Comparison of ENCODE assay signal across 18 cellular contexts in genomic region chr15:77769700-77770099, GRCh38.
DNase-seq lines count a peak whose midpoint lies in the region; ATAC-seq, FAIRE-seq and TF ChIP-seq lines count a peak whose summit lies in the region.
"Had no signal": no experiment of that assay in that cellular context is flagged by ENCODE, and none has a peak within 500 bp of the region (broad histone marks: within the 10 kb centered on the region; RNA-seq: fewer than 3 reads in every experiment).

No MANE protein-coding gene starts in this region.

- no peak overlapping the region for H2BK20ac ChIP-seq in H9 (ENCODE audit: low read depth, low read length, poor library complexity, severe bottlenecking)

- no peaks in the 10 kb centered on the region for H3K79me2 ChIP-seq in H9 (ENCODE audit: insufficient read depth, low read length)
- H3K79me2 ChIP-seq in K562 (ENCODE audit: control insufficient read depth, insufficient read depth, low read length): no peaks in the 10 kb centered on the region
- H3K79me2 ChIP-seq in osteoblast (ENCODE audit: insufficient read depth, low read length): no peaks in the 10 kb centered on the region

- H4K20me1 ChIP-seq in H9 (ENCODE audit: control insufficient read depth, insufficient read depth, insufficient read length): no peaks in the 10 kb centered on the region
- 0 out of 2 replicates have a peak, but pooled peaks cover 3% of the 10 kb centered on the region for H4K20me1 ChIP-seq in K562 (replicated peaks; ENCODE audit: control insufficient read depth, insufficient read depth, low read length)
- H4K20me1 ChIP-seq in osteoblast (ENCODE audit: insufficient read depth, low read length): no peaks in the 10 kb centered on the region

- H3K9me3 ChIP-seq in H9 (ENCODE audit: control insufficient read depth, low read depth, low read length) (no peaks in the 10 kb centered on the region), K562 (replicated peaks; ENCODE audit: control insufficient read depth, insufficient read depth, low read depth, low read length) (no peaks in the 10 kb centered on the region), osteoblast (ENCODE audit: low read depth, low read length) (no peaks in the 10 kb centered on the region)

- H4K5ac ChIP-seq in H9 (ENCODE audit: insufficient read length, low read depth, low read length): no peak overlapping the region

- H3K79me1 ChIP-seq in H9 (ENCODE audit: insufficient read depth, low read depth, low read length, poor library complexity, severe bottlenecking): no peaks in the 10 kb centered on the region

- no peak for TF ChIP-seq POLR2A in K562 (conservative IDR thresholded peaks at IDR 0.05)

- TF ChIP-seq RAD21 in K562 (CRISPR knock-in tag; conservative IDR thresholded peaks at IDR 0.05 in 1 of 2, IDR thresholded peaks at IDR 0.05 in 1 of 2): no peak

- H3K9ac ChIP-seq in H9 (ENCODE audit: extremely low read depth, insufficient read length, low read length) (no peak overlapping the region), K562 (ENCODE audit: insufficient read depth in 1 of 2, low read depth in 2 of 2, low read length in 2 of 2) (peak overlapping the region in 1 of 2 experiments; percentile 31; a peak in 1 of 4 replicates)

- no peaks in the 10 kb centered on the region for H3K23me2 ChIP-seq in H9 (ENCODE audit: insufficient read length, low read depth, low read length, poor library complexity, severe bottlenecking)

- H3K18ac ChIP-seq in H9 (ENCODE audit: insufficient read length, low read depth, low read length): no peak overlapping the region

- intact Hi-C loops in K562 (cut with micrococcal nuclease): no loop called here

- no peak overlapping the region for H2AK5ac ChIP-seq in H9 (ENCODE audit: insufficient read length, low read length)

- no peaks in the 10 kb centered on the region for H3K9me1 ChIP-seq in K562 (ENCODE audit: control insufficient read depth, insufficient read depth, low read length)

- H3K27me3 ChIP-seq in H7 (ENCODE audit: control insufficient read depth, insufficient read depth, low read length) (no peaks in the 10 kb centered on the region), H9 (ENCODE audit: insufficient read depth, low read length) (no peaks in the 10 kb centered on the region), K562 (ENCODE audit: control insufficient read depth in 2 of 2, insufficient read depth in 2 of 2, low read length in 2 of 2) (peaks cover 0 to 6% of the 10 kb centered on the region in 2 experiments; a peak in 1 of 5 replicates), osteoblast (ENCODE audit: insufficient read depth, low read length) (peaks cover 13% of the 10 kb centered on the region)

- in situ Hi-C loops in K562 (cut with MboI): no loop called here

- H3K23ac ChIP-seq in H9 (ENCODE audit: insufficient read length, low read depth, low read length): no peak overlapping the region

- H3K4me2 ChIP-seq in H9 (ENCODE audit: insufficient read depth, insufficient read length, low read length): no peak overlapping the region
- H3K4me2 ChIP-seq in K562 (ENCODE audit: insufficient read depth, low read length): no peak overlapping the region
- no peak overlapping the region for H3K4me2 ChIP-seq in osteoblast (ENCODE audit: insufficient read depth, low read length)

- H3T11ph ChIP-seq in H9 (ENCODE audit: low read length): no peak overlapping the region

- no peak overlapping the region for H2AFZ ChIP-seq in H9 (ENCODE audit: low read length)
- no peak overlapping the region for H2AFZ ChIP-seq in K562 (ENCODE audit: low read depth, low read length)
- no peak overlapping the region for H2AFZ ChIP-seq in osteoblast (ENCODE audit: low read length)

- no peak overlapping the region for H3K4ac ChIP-seq in H9 (ENCODE audit: low read depth, low read length)

- no peak overlapping the region for H4K91ac ChIP-seq in H9 (ENCODE audit: insufficient read length, low read depth, low read length)

- no peak for TF ChIP-seq EP300 in K562 (IDR thresholded peaks at IDR 0.05; ENCODE audit: low read length)

- no TSS peak for BruUV-seq in K562 (replicated peaks; lab: Mats Ljungman, UMichigan)

- peak; percentile 39 for DNase-seq in H7
- DNase-seq in H9: no peak
- no peak for DNase-seq in K562 (ENCODE audit: extremely low read depth in 1 of 4, low spot score in 3 of 4)
- DNase-seq in osteoblast (ENCODE audit: insufficient read length, low spot score, missing footprints): peak; percentile 37
- no peak for DNase-seq in hypothalamus (lab: John Stamatoyannopoulos, UW)
- DNase-seq in glomerular visceral epithelial cell (ENCODE audit: extremely low spot score): no peak
- DNase-seq: C1 segment of cervical spinal cord; Calu3; CD4-positive, alpha-beta memory T cell; COR-L47; DMS53; DMS79 treated with DMSO at 0.1 percent for 48 hours; GF-D8; GOT3; HCEC 1CT had no signal

- H3K4me1 ChIP-seq in H9 (ENCODE audit: insufficient read depth, low read length) (no peaks in the 10 kb centered on the region), K562 (replicated peaks in 1 of 2; ENCODE audit: control insufficient read depth in 2 of 2, insufficient read depth in 2 of 2, low read length in 2 of 2) (peaks cover 0 to 24% of the 10 kb centered on the region in 2 experiments; a peak in 2 of 5 replicates), osteoblast (ENCODE audit: insufficient read depth, low read length) (no peaks in the 10 kb centered on the region)

- no peak for TF ChIP-seq CTCF in H9 (conservative IDR thresholded peaks at IDR 0.05)
- no peak for TF ChIP-seq CTCF in K562 (IDR thresholded peaks at IDR 0.05 in 2 of 3, conservative IDR thresholded peaks at IDR 0.05 in 1 of 3; ENCODE audit: insufficient read depth in 2 of 3, low read depth in 1 of 3, low read length in 3 of 3)
- no peak for TF ChIP-seq CTCF in osteoblast (IDR thresholded peaks at IDR 0.05; ENCODE audit: extremely low read depth, low read depth, low read length)

- H3K56ac ChIP-seq in H9 (ENCODE audit: insufficient read length, low read depth, low read length): no peak overlapping the region

- no peaks in the 10 kb centered on the region for H3K9me3 Mint-ChIP-seq in H9
- H3K9me3 Mint-ChIP-seq: CD4-positive, alpha-beta memory T cell had no signal

- whole genome bisulfite sequencing in H9 (ENCODE audit: extremely low coverage, insufficient read length, low lambda C conversion rate): no CpG with 5 or more reads among the region's 7 CpGs
- WGBS in K562 (ENCODE audit: insufficient coverage, low coverage, missing lambda C conversion rate): 7% methylated on average over 2 of the region's 7 CpGs

- CTCF ChIA-PET in K562 (lab: Yijun Ruan, JAX; ENCODE audit: low intra/inter-chr PET ratio): no interaction called here

- no peak overlapping the region for H3K27ac ChIP-seq in H9 (ENCODE audit: insufficient read length, low read depth, low read length)
- H3K27ac ChIP-seq in K562 (ENCODE audit: extremely low read depth, low read depth, low read length): no peak overlapping the region
- H3K27ac ChIP-seq in osteoblast (ENCODE audit: low read depth, low read length): no peak overlapping the region

- H3K27me3 Mint-ChIP-seq in H9 (ENCODE audit: low read depth): peaks cover 3% of the 10 kb centered on the region

- POLR2A ChIA-PET in K562 (lab: Yijun Ruan, JAX): interaction anchor here (0.6 kb wide), 1 partner anchor 21 kb away, joined by 3 read pairs; no protein-coding TSS in a partner anchor

- ATAC-seq in K562: no peak

- no peak overlapping the region for H3K4me3 Mint-ChIP-seq in H9
- H3K4me3 Mint-ChIP-seq: CD4-positive, alpha-beta memory T cell had no signal

- no peaks in the 10 kb centered on the region for H3K36me3 Mint-ChIP-seq in H9 (ENCODE audit: insufficient read depth in 1 of 3, low read depth in 3 of 3)
- H3K36me3 Mint-ChIP-seq: CD4-positive, alpha-beta memory T cell had no signal

- peaks cover 8 to 31% of the 10 kb centered on the region in 2 experiments for H3K4me1 Mint-ChIP-seq in H9
- H3K4me1 Mint-ChIP-seq: CD4-positive, alpha-beta memory T cell had no signal

- H3K4me3 ChIP-seq in H7 (ENCODE audit: insufficient read depth, low read depth, low read length): no peak overlapping the region
- H3K4me3 ChIP-seq in K562: no peak overlapping the region
- H3K4me3 ChIP-seq in osteoblast (ENCODE audit: insufficient read depth, low read length): no peak overlapping the region

- no peak overlapping the region for H4K8ac ChIP-seq in H9 (replicated peaks; ENCODE audit: insufficient read length, low read depth, low read length)

- no peak overlapping the region for H3K27ac Mint-ChIP-seq in H9
- H3K27ac Mint-ChIP-seq: CD4-positive, alpha-beta memory T cell had no signal

- peak overlapping the region; percentile 29; the same call in 1 of the 2 replicates for H3K14ac ChIP-seq in H9 (ENCODE audit: insufficient read depth, low read length)

- H2BK15ac ChIP-seq in H9 (ENCODE audit: low read depth, low read length): no peak overlapping the region

- FAIRE-seq in K562 (lab: Jason Lieb, UNC): no peak
- FAIRE-seq: GM12891, GM18507, GM19239 had no signal

- H2BK12ac ChIP-seq in H9 (ENCODE audit: insufficient read length, low read depth, low read length): no peak overlapping the region

- H2BK120ac ChIP-seq in H9 (ENCODE audit: low read depth, low read length, poor library complexity, severe bottlenecking): no peak overlapping the region

- no peak overlapping the region for H2BK5ac ChIP-seq in H9 (ENCODE audit: insufficient read length, low read length)

- H3K36me3 ChIP-seq in H7 (replicated peaks; ENCODE audit: control insufficient read depth, insufficient read depth, low read length) (no peaks in the 10 kb centered on the region), K562 (ENCODE audit: control insufficient read depth, insufficient read depth, low read length) (no peaks in the 10 kb centered on the region), osteoblast (ENCODE audit: insufficient read depth, low read length) (no peaks in the 10 kb centered on the region)

TF ChIP-seq in K562, 482 proteins besides CTCF, POLR2A, EP300 and RAD21:
- TF ChIP-seq SMC3 (conservative IDR thresholded peaks at IDR 0.05; ENCODE audit: insufficient read depth, low read depth, low read length) (0 out of 2 replicates have a peak, but pooled peaks have one; percentile 12), ZNF24 (IDR thresholded peaks at IDR 0.05) (no peak)

Comparison
In these comparisons a context has a peak if more than half of its experiments do, and no peak if none do; other contexts are left out.
1. DNase-seq: peak in H7 (single experiment) and osteoblast (single experiment); none in H9 (single experiment), K562 (0 of 4), hypothalamus (0 of 51) and glomerular visceral epithelial cell (single experiment).